13 cellular contexts compared by ENCODE assay signal in genomic region chr7:31788445-31788844, GRCh38.
DNase-seq lines count a peak whose midpoint lies in the region; ATAC-seq, FAIRE-seq and TF ChIP-seq lines count a peak whose summit lies in the region.
"Had no signal": no experiment of that assay in that cellular context is flagged by ENCODE, and none has a peak within 500 bp of the region (broad histone marks: within the 10 kb centered on the region; RNA-seq: fewer than 3 reads in every experiment).

No MANE protein-coding gene starts in this region.

- no peak for TF ChIP-seq POLR2A in H54 (IDR thresholded peaks at IDR 0.05; ENCODE audit: low read depth, low read length)

- ATAC-seq in HG03571 (IDR thresholded peaks at IDR 0.05; ENCODE audit: unreplicated experiment), result peak; percentile 90
- ATAC-seq in stimulated activated naive CD8-positive, alpha-beta T cell treated with anti-CD3 and anti-CD28 coated beads, Interleukin-15, Interleukin-2, amounts not matched to agents 100 U/mL and 50 U/mL, for 24 hours, result no peak
- ATAC-seq: A549 had no signal

- CTCF ChIA-PET in RWPE1 (lab: Yijun Ruan, JAX), result interaction anchor here (0.6 to 1.0 kb wide), 2 partner anchors 21 to 422 kb away, joined by 3 read pairs; no protein-coding TSS in a partner anchor

- POLR2A ChIA-PET in RWPE1 (lab: Yijun Ruan, JAX; ENCODE audit: low non-redundant PET), result no interaction called here

- no peak for TF ChIP-seq CTCF in RWPE1 (conservative IDR thresholded peaks at IDR 0.05; ENCODE audit: low read depth)

- H3K27ac ChIP-seq in RWPE1, result no peak overlapping the region
- H3K27ac ChIP-seq: A549 had no signal

- DNase-seq in EH (ENCODE audit: low read depth), result peak; percentile 54
- DNase-seq in H54 (ENCODE audit: insufficient read length, low spot score), result no peak
- DNase-seq in globus pallidus (ENCODE audit: low spot score), result peak; percentile 36
- no peak for DNase-seq in iPS-NIHi11 (ENCODE audit: low spot score)
- no peak for DNase-seq in stimulated activated naive CD8-positive, alpha-beta T cell treated with anti-CD3 and anti-CD28 coated beads, Interleukin-15, Interleukin-2, amounts not matched to agents 100 U/mL and 50 U/mL, for 24 hours
- no peak for DNase-seq in activated naive CD4-positive, alpha-beta T cell (lab: John Stamatoyannopoulos, UW)
- no peak for DNase-seq in RWPE1 (ENCODE audit: low spot score)
- DNase-seq: aorta; CD8-positive, alpha-beta memory T cell; occipital lobe had no signal

- peak; percentile 66 for FAIRE-seq in H54 (lab: Jason Lieb, UNC)
- FAIRE-seq: A549, GM18507 had no signal

Comparison
In these comparisons a context has a peak if more than half of its experiments do, and no peak if none do; other contexts are left out.
1. DNase-seq: peak in EH (single experiment) and globus pallidus (single experiment); none in H54 (single experiment), iPS-NIHi11 (single experiment), stimulated activated naive CD8-positive, alpha-beta T cell treated with anti-CD3 and anti-CD28 coated beads, Interleukin-15, Interleukin-2, amounts not matched to agents 100 U/mL and 50 U/mL, for 24 hours (single experiment), activated naive CD4-positive, alpha-beta T cell (0 of 4) and RWPE1 (single experiment).